In the genomic region with DNA sequence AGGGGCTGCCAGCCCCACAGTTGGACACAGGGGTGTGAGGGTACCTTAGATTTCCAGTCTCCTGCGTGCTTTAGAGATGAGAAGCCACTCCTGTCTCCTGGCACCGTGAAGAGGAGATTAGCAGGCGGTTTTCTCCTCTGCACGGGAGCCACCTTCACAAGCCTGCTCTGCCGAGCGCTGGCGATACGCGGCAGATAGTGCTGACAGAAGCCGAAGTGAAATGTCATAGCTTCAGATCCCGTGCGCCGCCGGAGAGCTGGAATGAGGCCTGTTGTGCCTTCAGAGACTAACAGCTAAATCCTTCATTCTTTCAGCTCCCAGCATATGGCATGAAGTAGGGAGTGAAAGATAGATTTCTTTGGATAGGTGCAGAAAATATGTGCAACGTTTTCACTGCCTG, we compare ENCODE assay signal across 24 cellular contexts.
"Had no signal": no experiment of that assay in that cellular context is flagged by ENCODE, and none has a peak within 500 bp of the region (broad histone marks: within the 10 kb centered on the region; RNA-seq: fewer than 3 reads in every experiment).

No MANE protein-coding gene starts in this region.

- H3K27me3 Mint-ChIP-seq: activated B cell treated with CpG ODN at 0.5 μM for 24 hours; activated T-cell treated with anti-CD3 and anti-CD28 coated beads, Interleukin-2, amount 50 U/mL, for 24 hours had no signal

- H3K27me3 ChIP-seq: ascending aorta, colonic mucosa, gastrocnemius medialis, upper lobe of left lung had no signal

- H3K36me3 ChIP-seq: ascending aorta, colonic mucosa, esophagus muscularis mucosa, gastrocnemius medialis, spleen, upper lobe of left lung had no signal

- H3K27ac Mint-ChIP-seq: activated B cell treated with CpG ODN at 0.5 μM for 24 hours; activated CD4-positive, alpha-beta T cell treated with anti-CD3 and anti-CD28 coated beads for 36 hours; activated naive CD4-positive, alpha-beta T cell treated with anti-CD3 and anti-CD28 coated beads, Interleukin-2, amount 50 U/mL, for 72 hours; activated T-cell treated with anti-CD3 and anti-CD28 coated beads, Interleukin-2, amount 50 U/mL, for 24 hours; activated T-helper 17 cell treated with anti-CD3 and anti-CD28 coated beads, Interleukin-2, amount 50 U/mL, for 72 hours; naive thymus-derived CD4-positive, alpha-beta T cell; T-helper 1 cell treated with Interleukin-12 subunit alpha and Interleukin-12 subunit beta and Interleukin-4 antibody, amounts not matched to agents 30 μg/mL and 1 μg/mL, for 36 hours had no signal

- H3K27ac ChIP-seq: ascending aorta, colonic mucosa, esophagus muscularis mucosa, gastrocnemius medialis, spleen, upper lobe of left lung had no signal

- H3K4me1 Mint-ChIP-seq: activated B cell treated with CpG ODN at 0.5 μM for 24 hours; activated CD4-positive, alpha-beta T cell treated with anti-CD3 and anti-CD28 coated beads for 36 hours; central memory CD8-positive, alpha-beta T cell; naive thymus-derived CD4-positive, alpha-beta T cell had no signal

- H3K9me3 Mint-ChIP-seq: activated B cell treated with CpG ODN at 0.5 μM for 24 hours; activated naive CD4-positive, alpha-beta T cell treated with anti-CD3 and anti-CD28 coated beads, Interleukin-2, amount 50 U/mL, for 72 hours; activated T-cell treated with anti-CD3 and anti-CD28 coated beads, Interleukin-2, amount 50 U/mL, for 24 hours; activated T-helper 17 cell treated with anti-CD3 and anti-CD28 coated beads, Interleukin-2, amount 50 U/mL, for 72 hours; central memory CD8-positive, alpha-beta T cell had no signal

- DNase-seq: activated B cell treated with CpG ODN at 0.5 μM for 24 hours; activated CD4-positive, alpha-beta T cell treated with anti-CD3 and anti-CD28 coated beads for 36 hours; activated CD4-positive, alpha-beta T cell treated with anti-CD3 and anti-CD28 coated beads, Interleukin-2, amount 50 U/mL, for 4 hours; activated CD8-positive, alpha-beta memory T cell treated with anti-CD3 and anti-CD28 coated beads for 24 hours; activated CD8-positive, alpha-beta memory T cell treated with anti-CD3 and anti-CD28 coated beads, Interleukin-2, amount 50 U/mL, for 4 hours; activated T-cell treated with anti-CD3 and anti-CD28 coated beads, Interleukin-2, amount 50 U/mL, for 24 hours; colonic mucosa; gastrocnemius medialis; islet precursor cell; left cardiac atrium; naive thymus-derived CD4-positive, alpha-beta T cell; spleen; stimulated activated CD4-positive, alpha-beta T cell treated with anti-CD3 and anti-CD28 coated beads, Interleukin-4, amount 100 ng/mL, for 1 hour; stimulated activated naive CD4-positive, alpha-beta T cell; T1000; upper lobe of left lung had no signal

- ATAC-seq: activated CD4-positive, alpha-beta T cell treated with anti-CD3 and anti-CD28 coated beads for 36 hours; activated naive CD4-positive, alpha-beta T cell treated with anti-CD3 and anti-CD28 coated beads, Interleukin-2, amount 50 U/mL, for 72 hours; activated T-helper 17 cell treated with anti-CD3 and anti-CD28 coated beads, Interleukin-2, amount 50 U/mL, for 72 hours; gastrocnemius medialis; naive thymus-derived CD4-positive, alpha-beta T cell had no signal

- H3K36me3 Mint-ChIP-seq: activated naive CD4-positive, alpha-beta T cell treated with anti-CD3 and anti-CD28 coated beads, Interleukin-2, amount 50 U/mL, for 72 hours had no signal

- H3K4me1 ChIP-seq: ascending aorta, colonic mucosa, esophagus muscularis mucosa, gastrocnemius medialis, upper lobe of left lung had no signal

- H3K4me3 Mint-ChIP-seq: activated B cell treated with CpG ODN at 0.5 μM for 24 hours; activated CD4-positive, alpha-beta T cell treated with anti-CD3 and anti-CD28 coated beads for 36 hours; activated T-cell treated with anti-CD3 and anti-CD28 coated beads, Interleukin-2, amount 50 U/mL, for 24 hours; activated T-helper 17 cell treated with anti-CD3 and anti-CD28 coated beads, Interleukin-2, amount 50 U/mL, for 72 hours; central memory CD8-positive, alpha-beta T cell; naive thymus-derived CD4-positive, alpha-beta T cell; T-helper 1 cell treated with Interleukin-12 subunit alpha and Interleukin-12 subunit beta and Interleukin-4 antibody, amounts not matched to agents 30 μg/mL and 1 μg/mL, for 36 hours had no signal

- H3K9me3 ChIP-seq: ascending aorta, colonic mucosa, esophagus muscularis mucosa, gastrocnemius medialis, upper lobe of left lung had no signal

- H3K4me3 ChIP-seq: ascending aorta, colonic mucosa, dorsolateral prefrontal cortex, esophagus muscularis mucosa, gastrocnemius medialis, lung, spleen, upper lobe of left lung had no signal
